In the genomic region with DNA sequence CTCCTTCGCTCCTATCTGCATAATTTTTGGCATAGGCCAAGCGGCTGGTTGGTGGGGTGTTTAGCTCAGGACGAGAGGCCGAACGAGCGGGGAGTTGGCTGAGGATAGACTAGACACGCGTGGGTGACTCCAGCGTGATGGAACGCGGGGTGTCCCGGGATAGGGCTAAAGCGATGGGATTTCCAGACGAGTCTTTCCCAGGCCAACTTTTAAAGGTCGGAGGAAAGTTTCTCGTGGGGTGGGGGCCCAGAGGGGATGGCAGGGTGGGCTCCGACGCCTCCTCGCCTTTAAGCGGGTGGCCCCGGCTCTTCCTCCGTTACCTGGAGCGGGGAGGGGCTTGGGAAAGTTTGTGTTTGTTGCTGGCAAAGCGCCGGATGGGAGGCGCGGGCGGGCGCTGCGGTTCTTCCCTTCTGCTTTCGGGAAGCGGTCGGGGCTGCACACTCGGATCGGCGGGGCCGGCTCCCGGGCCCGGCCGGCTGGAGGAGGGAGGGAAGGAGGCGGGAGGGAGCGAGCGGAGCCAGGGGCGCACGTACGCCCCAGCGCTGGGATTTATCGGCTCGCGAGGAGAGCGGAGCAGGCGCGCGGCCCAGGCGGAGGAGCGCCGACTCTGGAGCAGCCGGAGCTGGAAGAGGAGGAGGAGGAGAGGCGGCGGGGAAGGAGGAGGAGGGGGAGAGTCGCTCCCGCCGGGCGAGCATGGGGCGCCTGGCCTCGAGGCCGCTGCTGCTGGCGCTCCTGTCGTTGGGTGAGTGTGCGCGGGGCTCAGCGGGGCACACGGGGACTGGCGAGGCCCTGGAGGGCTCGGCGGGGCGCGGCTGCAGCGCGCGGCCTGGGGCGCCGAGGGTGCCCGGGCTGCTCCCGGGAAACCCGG, we compare ENCODE assay signal across 9 cellular contexts. TPM values are rescaled to one million over a fixed set of nuclear protein-coding genes. Genes with fewer than 3 reads are reported as not detected.
DNase-seq lines count a peak whose midpoint lies in the region; ATAC-seq, FAIRE-seq and TF ChIP-seq lines count a peak whose summit lies in the region.
"Had no signal": no experiment of that assay in that cellular context is flagged by ENCODE, and none has a peak within 500 bp of the region (broad histone marks: within the 10 kb centered on the region; RNA-seq: fewer than 3 reads in every experiment).

TSS of gene PTGFRN (plus strand) at position 406 of the 868 bp plus-strand sequence. CDS start at position 694, 288 bp downstream.

- H3K9me3 Mint-ChIP-seq in CD4-positive, CD25-positive, alpha-beta regulatory T cell, result peaks cover 0 to 1% (median 0%) of the 10 kb centered on the region in 7 donors

- H4K20me1 ChIP-seq in keratinocyte (ENCODE audit: control insufficient read depth, extremely low read depth, insufficient read depth, low read length), result no peaks in the 10 kb centered on the region
- no peaks in the 10 kb centered on the region for H4K20me1 ChIP-seq in MM.1S (ENCODE audit: insufficient read depth, low read length)

- H3F3A ChIP-seq in MM.1S (ENCODE audit: insufficient read depth, low read length), result no peaks in the 10 kb centered on the region

- H3K4me1 Mint-ChIP-seq in CD4-positive, CD25-positive, alpha-beta regulatory T cell, result peaks cover 0 to 6% (median 0%) of the 10 kb centered on the region in 4 donors

- no peaks in the 10 kb centered on the region for H3K36me3 ChIP-seq in CD4-positive, CD25-positive, alpha-beta regulatory T cell (ENCODE audit: control insufficient read depth, insufficient read depth, low read length)
- H3K36me3 ChIP-seq in HUES6 (ENCODE audit: control insufficient read depth, insufficient read depth, low read length), result no peaks in the 10 kb centered on the region
- H3K36me3 ChIP-seq in keratinocyte (ENCODE audit: control insufficient read depth in 2 of 2, extremely low read depth in 1 of 2, insufficient read depth in 2 of 2, low read length in 2 of 2), result peaks cover 0 to 3% of the 10 kb centered on the region in 2 experiments
- H3K36me3 ChIP-seq in small intestine (ENCODE audit: control insufficient read depth in 2 of 2, insufficient read depth in 2 of 2, low read length in 2 of 2), result no peaks in the 10 kb centered on the region
- H3K36me3 ChIP-seq in MM.1S (replicated peaks; ENCODE audit: insufficient read depth, low read length), result no peaks in the 10 kb centered on the region

- no peak for TF ChIP-seq POLR2A in GM18505 (IDR thresholded peaks at IDR 0.05; ENCODE audit: borderline replicate concordance, extremely low read depth, insufficient read depth, insufficient read length)

- peak; percentile 41 to 43 for ATAC-seq in CD4-positive, CD25-positive, alpha-beta regulatory T cell (ENCODE audit: low read depth in 2 of 2)
- ATAC-seq in GM18505 (IDR thresholded peaks at IDR 0.05; ENCODE audit: unreplicated experiment), result no peak

- peak within 1 kb of the TSS; percentile 77 to 90 (median 86) for H3K4me3 Mint-ChIP-seq in CD4-positive, CD25-positive, alpha-beta regulatory T cell

- peak within 1 kb of the TSS; percentile 54 for H2AFZ ChIP-seq in keratinocyte (ENCODE audit: control insufficient read depth, low read length)
- no peak within 1 kb of the TSS for H2AFZ ChIP-seq in MM.1S (ENCODE audit: low read length)

- H3K9me3 ChIP-seq in CD4-positive, CD25-positive, alpha-beta regulatory T cell (ENCODE audit: control insufficient read depth in 2 of 2, low read length in 2 of 2), result no peaks in the 10 kb centered on the region
- H3K9me3 ChIP-seq in HUES6 (ENCODE audit: control insufficient read depth, insufficient read depth, low read depth, low read length), result no peaks in the 10 kb centered on the region
- no peaks in the 10 kb centered on the region for H3K9me3 ChIP-seq in keratinocyte (ENCODE audit: control insufficient read depth, low read depth, low read length)
- H3K9me3 ChIP-seq in small intestine (ENCODE audit: control insufficient read depth, low read depth), result no peaks in the 10 kb centered on the region
- no peaks in the 10 kb centered on the region for H3K9me3 ChIP-seq in MM.1S (replicated peaks; ENCODE audit: insufficient read depth, low read length)

- H3K27me3 Mint-ChIP-seq in CD4-positive, CD25-positive, alpha-beta regulatory T cell, result no peaks in the 10 kb centered on the region

- peak within 1 kb of the TSS; percentile 44 for H3K4me3 ChIP-seq in CD4-positive, CD25-positive, alpha-beta regulatory T cell (ENCODE audit: low read depth, low read length)
- peak within 1 kb of the TSS; percentile 84 for H3K4me3 ChIP-seq in HUES6 (ENCODE audit: low read depth, low read length)
- H3K4me3 ChIP-seq in keratinocyte (ENCODE audit: control insufficient read depth in 2 of 3, extremely low read depth in 1 of 3, insufficient read depth in 2 of 3, low read depth in 1 of 3, low read length in 3 of 3), result peak within 1 kb of the TSS; percentile 85 to 90 (median 87)
- peak within 1 kb of the TSS; percentile 60 to 64 for H3K4me3 ChIP-seq in small intestine (ENCODE audit: low read depth in 1 of 2, low read length in 2 of 2)
- no peak within 1 kb of the TSS for H3K4me3 ChIP-seq in MM.1S (ENCODE audit: low read length)

- peak within 1 kb of the TSS in 2 of 3 donors; percentile 49 to 61 for H3K27ac Mint-ChIP-seq in CD4-positive, CD25-positive, alpha-beta regulatory T cell

- no peak for FAIRE-seq in keratinocyte (lab: Jason Lieb, UNC)
- FAIRE-seq in small intestine (lab: Jason Lieb, UNC), result no peak

- WGBS in small intestine, 3 donors, result 2 to 9% (median 5%) methylated on average over 70 to 86 of the region's 86 CpGs

- H3K9me2 ChIP-seq in MM.1S (replicated peaks; ENCODE audit: insufficient read depth, low read length), result no peaks in the 10 kb centered on the region

- peaks cover 11% of the 10 kb centered on the region for H3K4me1 ChIP-seq in CD4-positive, CD25-positive, alpha-beta regulatory T cell (ENCODE audit: control insufficient read depth, insufficient read depth, low read length, poor library complexity, severe bottlenecking)
- H3K4me1 ChIP-seq in HUES6 (ENCODE audit: control insufficient read depth, insufficient read depth, low read length), result peaks cover 34% of the 10 kb centered on the region
- H3K4me1 ChIP-seq in keratinocyte (ENCODE audit: control insufficient read depth, extremely low read depth, insufficient read depth, low read length), result peaks cover 77% of the 10 kb centered on the region
- peaks cover 4 to 8% of the 10 kb centered on the region in 2 donors for H3K4me1 ChIP-seq in small intestine (ENCODE audit: control insufficient read depth in 2 of 2, insufficient read depth in 1 of 2, low read depth in 1 of 2, low read length in 1 of 2)
- H3K4me1 ChIP-seq in MM.1S (ENCODE audit: low read length), result no peaks in the 10 kb centered on the region

- no peak within 1 kb of the TSS for H3K27ac ChIP-seq in CD4-positive, CD25-positive, alpha-beta regulatory T cell (ENCODE audit: insufficient read depth, low read length, poor library complexity, severe bottlenecking)
- H3K27ac ChIP-seq in HUES6 (ENCODE audit: low read depth, low read length) (peak within 1 kb of the TSS; percentile 66; the same call in 1 of the 2 replicates), keratinocyte (ENCODE audit: control insufficient read depth, insufficient read depth, low read length) (peak within 1 kb of the TSS; percentile 89), small intestine (ENCODE audit: low read depth in 1 of 2, low read length in 1 of 2) (peak within 1 kb of the TSS; percentile 57 to 79), MM.1S (ENCODE audit: low read length) (no peak within 1 kb of the TSS)
- H3K27ac ChIP-seq: KMS-11 had no signal

- H3K4me2 ChIP-seq in keratinocyte (ENCODE audit: control insufficient read depth, extremely low read depth, insufficient read depth, low read depth, low read length) (peak within 1 kb of the TSS; percentile 92), MM.1S (ENCODE audit: low read depth, low read length) (no peak within 1 kb of the TSS)
- H3K4me2 ChIP-seq: KMS-11 had no signal

- dilution Hi-C loops in keratinocyte (cut with MboI; ENCODE audit: extremely low pct_ligation_motif_present, low sequenced_read_pairs), result no loop called here

- no peaks in the 10 kb centered on the region for H3K36me3 Mint-ChIP-seq in CD4-positive, CD25-positive, alpha-beta regulatory T cell

- H3K79me2 ChIP-seq in keratinocyte (ENCODE audit: control insufficient read depth, insufficient read depth, low read length) (peaks cover 55% of the 10 kb centered on the region), MM.1S (ENCODE audit: low read length) (no peaks in the 10 kb centered on the region)

- peak within 1 kb of the TSS; percentile 93 for H3K9ac ChIP-seq in HUES6 (ENCODE audit: low read length)
- peak within 1 kb of the TSS; percentile 95 for H3K9ac ChIP-seq in keratinocyte (ENCODE audit: control insufficient read depth, extremely low read depth, insufficient read depth, low read length)
- H3K9ac ChIP-seq in MM.1S (ENCODE audit: low read length), result no peak within 1 kb of the TSS
- H3K9ac ChIP-seq: KMS-11 had no signal

- peaks cover 4% of the 10 kb centered on the region for H3K9me1 ChIP-seq in keratinocyte (ENCODE audit: control insufficient read depth, extremely low read depth, insufficient read depth, low read length)

- peaks cover 4% of the 10 kb centered on the region for H3K27me3 ChIP-seq in CD4-positive, CD25-positive, alpha-beta regulatory T cell (ENCODE audit: control insufficient read depth, insufficient read depth, low read length)
- no peaks in the 10 kb centered on the region for H3K27me3 ChIP-seq in HUES6 (ENCODE audit: control insufficient read depth, insufficient read depth, low read length)
- no peaks in the 10 kb centered on the region for H3K27me3 ChIP-seq in keratinocyte (ENCODE audit: control insufficient read depth, extremely low read depth, insufficient read depth, low read length)
- no peaks in the 10 kb centered on the region for H3K27me3 ChIP-seq in small intestine (ENCODE audit: control insufficient read depth in 2 of 2, insufficient read depth in 2 of 2, low read length in 2 of 2)
- no peaks in the 10 kb centered on the region for H3K27me3 ChIP-seq in MM.1S (replicated peaks; ENCODE audit: insufficient read depth, low read length)

- TF ChIP-seq CTCF in keratinocyte (optimal IDR thresholded peaks at IDR 0.05 in 1 of 3, IDR thresholded peaks at IDR 0.05 in 1 of 3, conservative IDR thresholded peaks at IDR 0.05 in 1 of 3; ENCODE audit: extremely low read depth in 1 of 3, insufficient read depth in 2 of 3, low read length in 3 of 3), result no peak
- no peak for TF ChIP-seq CTCF in MM.1S (IDR thresholded peaks at IDR 0.05; ENCODE audit: low read length)

- peak in 2 of 3 donors; percentile 13 to 14 for DNase-seq in CD4-positive, CD25-positive, alpha-beta regulatory T cell
- DNase-seq in T-helper 9 cell (peak; percentile 4), cerebellar cortex (ENCODE audit: low spot score) (peak; percentile 35), keratinocyte (ENCODE audit: low read depth, low spot score) (no peak), small intestine (peak; percentile 63), MM.1S (no peak)

RNA-seq across cellular contexts. Expression of gene PTGFRN, which starts in this region (rescaled TPM):
- 0.10 TPM for total RNA-seq in CD4-positive, CD25-positive, alpha-beta regulatory T cell
- under 1 TPM in 2 of 4 donors, not detected in 2; 0.02 to 0.17 TPM for polyA plus RNA-seq in CD4-positive, CD25-positive, alpha-beta regulatory T cell
- polyA plus RNA-seq in keratinocyte (153 to 177 TPM (median 172 TPM) in 3 replicates), small intestine (10 to 100 TPM; 12.7 to 26.9 (median 16.8) TPM)
- 26.7 TPM for polyA plus RNA-seq in keratinocyte (2011; ENCODE audit: low read depth)
- 76.8 and 129 TPM in 2 replicates for polyA plus RNA-seq in keratinocyte (2011; cell fraction: cytosol; rRNA removed)
- polyA plus RNA-seq in keratinocyte (2011; cell fraction: nucleus; rRNA removed), result 521 and 554 TPM in 2 replicates
- 122 and 205 TPM in 2 replicates for polyA plus RNA-seq in keratinocyte (2012; ENCODE audit: low replicate concordance)
- 166 to 258 TPM (median 258 TPM) in 3 replicates for polyA minus RNA-seq in keratinocyte
- polyA minus RNA-seq in keratinocyte (2011; cell fraction: cytosol; rRNA and poly(A)+ RNA removed), result 121 TPM
- polyA minus RNA-seq in keratinocyte (2011; cell fraction: nucleus; rRNA and poly(A)+ RNA removed), result 395 and 657 TPM in 2 replicates

Comparison
In these comparisons a context has a peak if more than half of its experiments do, and no peak if none do; other contexts are left out.
1. RNA of gene PTGFRN (polyA plus RNA-seq): 26.7 to 554 TPM in keratinocyte and 12.7 to 26.9 TPM in small intestine; 0.02 to 0.17 TPM in CD4-positive, CD25-positive, alpha-beta regulatory T cell; every median in the first group is over 10 times any median in the second.
2. Peak in DNase-seq, ATAC-seq and H3K4me3 ChIP-seq in CD4-positive, CD25-positive, alpha-beta regulatory T cell; RNA of the gene not detected or under 1 TPM.
3. DNase-seq: peak in T-helper 9 cell (single experiment), cerebellar cortex (single experiment) and small intestine (single experiment); none in keratinocyte (single experiment) and MM.1S (single experiment).
4. H3K27ac ChIP-seq: peak in HUES6 (single experiment), keratinocyte (single experiment) and small intestine (2 of 2); none in CD4-positive, CD25-positive, alpha-beta regulatory T cell (single experiment) and MM.1S (single experiment).